Comparison of ENCODE assay signal across 8 cellular contexts in genomic region chr3:49165771-49166751, GRCh38. TPM values are rescaled to one million over a fixed set of nuclear protein-coding genes. Genes with fewer than 3 reads are reported as not detected.
A peak's percentile ranks its signal among the peaks of the same experiment; 100 is the strongest.
DNase-seq lines count a peak whose midpoint lies in the region; ATAC-seq, FAIRE-seq and TF ChIP-seq lines count a peak whose summit lies in the region.

Gene CCDC71, minus strand, starts transcription at chr3:49166331. Its CDS starts 2,123 bp downstream, at chr3:49164208.

- H3K4me3 ChIP-seq in right atrium auricular region, result peak within 1 kb of the TSS; percentile 73 to 100

- H3K27ac ChIP-seq in C4-2B, result peak within 1 kb of the TSS; percentile 87
- H3K27ac ChIP-seq in right atrium auricular region, result peak within 1 kb of the TSS; percentile 87 to 93

- peak; percentile 82 for FAIRE-seq in urothelium cell line (lab: Jason Lieb, UNC)

- H3K36me3 Mint-ChIP-seq in T-helper 1 cell treated with Interleukin-12 subunit alpha and Interleukin-12 subunit beta and Interleukin-4 antibody, amounts not matched to agents 30 μg/mL and 1 μg/mL, for 36 hours (ENCODE audit: low read depth), result peaks cover 11% of the 10 kb centered on the region

- no peaks in the 10 kb centered on the region for H3K27me3 Mint-ChIP-seq in T-helper 1 cell treated with Interleukin-12 subunit alpha and Interleukin-12 subunit beta and Interleukin-4 antibody, amounts not matched to agents 30 μg/mL and 1 μg/mL, for 36 hours (ENCODE audit: low read depth)

- DNase-seq in LoVo (ENCODE audit: low spot score) (peak; percentile 80), amygdala (lab: John Stamatoyannopoulos, UW) (peak in 51 of 56 donors; percentile 9 to 78 (median 45)), right atrium auricular region (ENCODE audit: low spot score) (peak; percentile 61), putamen (ENCODE audit: low spot score) (peak; percentile 67), urothelium cell line (ENCODE audit: low spot score) (peak; percentile 91)

- peak; percentile 53 for ATAC-seq in GM19438 (IDR thresholded peaks at IDR 0.05; ENCODE audit: low read depth, unreplicated experiment)

- no peaks in the 10 kb centered on the region for H3K9me3 ChIP-seq in right atrium auricular region

- peaks cover 12% of the 10 kb centered on the region for H3K36me3 ChIP-seq in right atrium auricular region

- H3K4me3 Mint-ChIP-seq in T-helper 1 cell treated with Interleukin-12 subunit alpha and Interleukin-12 subunit beta and Interleukin-4 antibody, amounts not matched to agents 30 μg/mL and 1 μg/mL, for 36 hours, result peak within 1 kb of the TSS; percentile 90

- H3K27me3 ChIP-seq in right atrium auricular region, result no peaks in the 10 kb centered on the region

- peaks cover 0 to 28% of the 10 kb centered on the region in 2 donors for H3K4me1 ChIP-seq in right atrium auricular region

- TF ChIP-seq CTCF in C4-2B (conservative IDR thresholded peaks at IDR 0.05), result no peak
- TF ChIP-seq CTCF in right atrium auricular region (IDR thresholded peaks at IDR 0.05), result no peak

- H3K4me1 Mint-ChIP-seq in T-helper 1 cell treated with Interleukin-12 subunit alpha and Interleukin-12 subunit beta and Interleukin-4 antibody, amounts not matched to agents 30 μg/mL and 1 μg/mL, for 36 hours (ENCODE audit: low read depth), result peaks cover 24% of the 10 kb centered on the region

- H3K27ac Mint-ChIP-seq in T-helper 1 cell treated with Interleukin-12 subunit alpha and Interleukin-12 subunit beta and Interleukin-4 antibody, amounts not matched to agents 30 μg/mL and 1 μg/mL, for 36 hours, result peak within 1 kb of the TSS; percentile 84

- H3K9me3 Mint-ChIP-seq in T-helper 1 cell treated with Interleukin-12 subunit alpha and Interleukin-12 subunit beta and Interleukin-4 antibody, amounts not matched to agents 30 μg/mL and 1 μg/mL, for 36 hours, result peaks cover 5% of the 10 kb centered on the region

RNA-seq across cellular contexts. Expression of gene CCDC71, which starts in this region (rescaled TPM):
- 10 to 100 TPM; 16.7 to 25.2 TPM for total RNA-seq in right atrium auricular region

Comparison
In these comparisons a context has a peak if more than half of its experiments do, and no peak if none do; other contexts are left out.
1. Peak in every context shown above with its lines: DNase-seq, ATAC-seq, H3K4me3 ChIP-seq and H3K27ac ChIP-seq.